ENCODE assay signal across 9 cellular contexts in genomic region chr19:7636317-7636690, GRCh38. TPM values are rescaled to one million over a fixed set of nuclear protein-coding genes. Genes with fewer than 3 reads are reported as not detected.
DNase-seq lines count a peak whose midpoint lies in the region; ATAC-seq, FAIRE-seq and TF ChIP-seq lines count a peak whose summit lies in the region.
"Had no signal": no experiment of that assay in that cellular context is flagged by ENCODE, and none has a peak within 500 bp of the region (broad histone marks: within the 10 kb centered on the region; RNA-seq: fewer than 3 reads in every experiment).

No MANE protein-coding gene starts in this region.

- TF ChIP-seq CTCF in kidney (IDR thresholded peaks at IDR 0.05; ENCODE audit: borderline replicate concordance, extremely low read depth, insufficient read depth) = no peak
- no peak for TF ChIP-seq CTCF in thyroid gland (IDR thresholded peaks at IDR 0.05)

- H3K4me1 ChIP-seq in kidney (ENCODE audit: control insufficient read depth in 1 of 2, insufficient read depth in 1 of 2, low read depth in 1 of 2, low read length in 2 of 2) = peaks cover 0 to 17% of the 10 kb centered on the region in 2 donors
- H3K4me1 ChIP-seq in thyroid gland = peaks cover 4 to 15% of the 10 kb centered on the region in 2 donors

- H3K9me3 ChIP-seq in kidney (ENCODE audit: control insufficient read depth in 1 of 2, low read length in 2 of 2) (no peaks in the 10 kb centered on the region), thyroid gland (no peaks in the 10 kb centered on the region)
- H3K9me3 ChIP-seq: gastrocnemius medialis had no signal

- H3K4me3 ChIP-seq in kidney (ENCODE audit: low read length in 2 of 2) (peak overlapping the region; percentile 68 to 75), thyroid gland (replicated peaks in 1 of 3) (peak overlapping the region in 1 of 3 donors; percentile 48)

- TF ChIP-seq POLR2A in thyroid gland (IDR thresholded peaks at IDR 0.05) = no peak

- intact Hi-C loops in kidney (cut with DNase I) = no loop called here
- intact Hi-C loops in thyroid gland (cut with DNase I) = loop anchor here (5.0 kb wide), 1 partner anchor 46 kb away; the partner anchor contains the start of gene TRAPPC5

- peak overlapping the region; percentile 88 for H3K27ac Mint-ChIP-seq in activated CD8-positive, alpha-beta memory T cell treated with anti-CD3 and anti-CD28 coated beads, Interleukin-2, amount 10 ng/mL, durations not matched to agents 7 days and 5 days
- peak overlapping the region; percentile 92 for H3K27ac Mint-ChIP-seq in activated CD8-positive, alpha-beta T cell treated with anti-CD3 and anti-CD28 coated beads, Interleukin-2, amount 10 ng/mL, durations not matched to agents 7 days and 5 days

- peak overlapping the region in 1 of 2 donors; percentile 15 for H3K9ac ChIP-seq in kidney (ENCODE audit: low read length in 2 of 2)

- peak overlapping the region; percentile 79 for H3K4me3 Mint-ChIP-seq in activated CD8-positive, alpha-beta memory T cell treated with anti-CD3 and anti-CD28 coated beads, Interleukin-2, amount 10 ng/mL, durations not matched to agents 7 days and 5 days
- H3K4me3 Mint-ChIP-seq in activated CD8-positive, alpha-beta T cell treated with anti-CD3 and anti-CD28 coated beads, Interleukin-2, amount 10 ng/mL, durations not matched to agents 7 days and 5 days = peak overlapping the region; percentile 80

- no peaks in the 10 kb centered on the region for H3K27me3 Mint-ChIP-seq in activated CD8-positive, alpha-beta memory T cell treated with anti-CD3 and anti-CD28 coated beads, Interleukin-2, amount 10 ng/mL, durations not matched to agents 7 days and 5 days
- no peaks in the 10 kb centered on the region for H3K27me3 Mint-ChIP-seq in activated CD8-positive, alpha-beta T cell treated with anti-CD3 and anti-CD28 coated beads, Interleukin-2, amount 10 ng/mL, durations not matched to agents 7 days and 5 days (ENCODE audit: low read depth)

- CTCF ChIA-PET in activated CD8-positive, alpha-beta memory T cell treated with anti-CD3 and anti-CD28 coated beads, Interleukin-2, amount 10 ng/mL, durations not matched to agents 7 days and 5 days (lab: Charles Lee) = interaction anchor here (1.5 kb wide), 1 partner anchor 45 kb away, joined by 5 read pairs; the partner anchor contains the start of gene TRAPPC5
- CTCF ChIA-PET in activated CD8-positive, alpha-beta T cell treated with anti-CD3 and anti-CD28 coated beads, Interleukin-2, amount 10 ng/mL, durations not matched to agents 7 days and 5 days (lab: Charles Lee) = interaction anchor here (1.3 to 1.6 kb wide), 2 partner anchors 16 to 45 kb away, joined by 3 to 9 read pairs; partner anchors contain the start of gene TRAPPC5

- H3K27me3 ChIP-seq in thyroid gland = no peaks in the 10 kb centered on the region

- H3K36me3 ChIP-seq in kidney (ENCODE audit: control insufficient read depth in 1 of 2, insufficient read depth in 2 of 2, low read length in 2 of 2) = peaks cover 0 to 10% of the 10 kb centered on the region in 2 donors
- no peaks in the 10 kb centered on the region for H3K36me3 ChIP-seq in thyroid gland
- H3K36me3 ChIP-seq: gastrocnemius medialis had no signal

- peaks cover 28% of the 10 kb centered on the region for H3K4me1 Mint-ChIP-seq in activated CD8-positive, alpha-beta memory T cell treated with anti-CD3 and anti-CD28 coated beads, Interleukin-2, amount 10 ng/mL, durations not matched to agents 7 days and 5 days
- H3K4me1 Mint-ChIP-seq in activated CD8-positive, alpha-beta T cell treated with anti-CD3 and anti-CD28 coated beads, Interleukin-2, amount 10 ng/mL, durations not matched to agents 7 days and 5 days (ENCODE audit: low read depth) = peaks cover 43% of the 10 kb centered on the region

- 72 to 82% methylated on average over 8 to 16 of the region's 16 CpGs for WGBS in thyroid gland, 2 donors

- no peak for ATAC-seq in activated CD8-positive, alpha-beta memory T cell treated with anti-CD3 and anti-CD28 coated beads, Interleukin-2, amount 10 ng/mL, durations not matched to agents 7 days and 5 days
- no peak for ATAC-seq in activated CD8-positive, alpha-beta T cell treated with anti-CD3 and anti-CD28 coated beads, Interleukin-2, amount 10 ng/mL, durations not matched to agents 7 days and 5 days
- no peak for ATAC-seq in HG03175 (IDR thresholded peaks at IDR 0.05; ENCODE audit: unreplicated experiment)
- ATAC-seq: gastrocnemius medialis had no signal

- no peak for DNase-seq in activated CD8-positive, alpha-beta memory T cell treated with anti-CD3 and anti-CD28 coated beads, Interleukin-2, amount 10 ng/mL, durations not matched to agents 7 days and 5 days
- DNase-seq in activated CD8-positive, alpha-beta memory T cell treated with anti-CD3 and anti-CD28 coated beads, Interleukin-2, amount 50 U/mL, for 48 hours = no peak
- no peak for DNase-seq in activated CD8-positive, alpha-beta T cell treated with anti-CD3 and anti-CD28 coated beads, Interleukin-2, amount 10 ng/mL, durations not matched to agents 7 days and 5 days
- no peak for DNase-seq in kidney
- DNase-seq in thyroid gland = no peak
- DNase-seq in NCI-H510A treated with DMSO at 0.1 percent for 48 hours (lab: John Stamatoyannopoulos, UW) = no peak
- no peak for DNase-seq in NCI-H526 treated with DMSO at 0.1 percent for 48 hours (lab: John Stamatoyannopoulos, UW)

- H3K27ac ChIP-seq in kidney (ENCODE audit: low read depth in 2 of 2, low read length in 2 of 2) = peak overlapping the region in 1 of 2 donors; percentile 65
- peak overlapping the region in 2 of 3 donors; percentile 18 to 58 for H3K27ac ChIP-seq in thyroid gland
- H3K27ac ChIP-seq: gastrocnemius medialis had no signal

- H3K36me3 Mint-ChIP-seq in activated CD8-positive, alpha-beta memory T cell treated with anti-CD3 and anti-CD28 coated beads, Interleukin-2, amount 10 ng/mL, durations not matched to agents 7 days and 5 days = peaks cover 12% of the 10 kb centered on the region
- peaks cover 25% of the 10 kb centered on the region for H3K36me3 Mint-ChIP-seq in activated CD8-positive, alpha-beta T cell treated with anti-CD3 and anti-CD28 coated beads, Interleukin-2, amount 10 ng/mL, durations not matched to agents 7 days and 5 days (ENCODE audit: low read depth)

- H3K9me3 Mint-ChIP-seq in activated CD8-positive, alpha-beta memory T cell treated with anti-CD3 and anti-CD28 coated beads, Interleukin-2, amount 10 ng/mL, durations not matched to agents 7 days and 5 days (ENCODE audit: low read depth) = peaks cover 5% of the 10 kb centered on the region
- H3K9me3 Mint-ChIP-seq in activated CD8-positive, alpha-beta T cell treated with anti-CD3 and anti-CD28 coated beads, Interleukin-2, amount 10 ng/mL, durations not matched to agents 7 days and 5 days (ENCODE audit: insufficient read depth) = no peaks in the 10 kb centered on the region

- POLR2A ChIA-PET in activated CD8-positive, alpha-beta T cell treated with anti-CD3 and anti-CD28 coated beads, Interleukin-2, amount 10 ng/mL, durations not matched to agents 7 days and 5 days (lab: Charles Lee) = interaction anchor here (0.6 kb wide), 1 partner anchor 24 kb away, joined by 3 read pairs; no protein-coding TSS in a partner anchor

- FAIRE-seq in kidney (lab: Jason Lieb, UNC) = no peak

RNA-seq across cellular contexts. Expression of gene STXBP2, which starts 0.6 kb away (rescaled TPM):
- 100 to 1,000 TPM; 132 to 158 TPM for total RNA-seq in activated CD8-positive, alpha-beta memory T cell treated with anti-CD3 and anti-CD28 coated beads, Interleukin-2, amount 10 ng/mL, durations not matched to agents 7 days and 5 days
- total RNA-seq in activated CD8-positive, alpha-beta T cell treated with anti-CD3 and anti-CD28 coated beads, Interleukin-2, amount 10 ng/mL, durations not matched to agents 7 days and 5 days = 100 to 1,000 TPM; 162 to 168 TPM
- total RNA-seq in kidney = 136 TPM
- 74.8 TPM for polyA plus RNA-seq in kidney (ENCODE audit: insufficient read depth, low read depth, low replicate concordance)
- total RNA-seq in thyroid gland = 10 to 100 TPM; 48.8 to 89.2 (median 70.2) TPM

RNA-seq across cellular contexts. Expression of gene PCP2, which starts 2.8 kb away (rescaled TPM):
- under 1 TPM; 0.56 to 0.99 TPM for total RNA-seq in activated CD8-positive, alpha-beta memory T cell treated with anti-CD3 and anti-CD28 coated beads, Interleukin-2, amount 10 ng/mL, durations not matched to agents 7 days and 5 days
- 1 to 10 TPM in 1 of 2 experiments, under 1 TPM in 1; 0.63 to 1.0 TPM for total RNA-seq in activated CD8-positive, alpha-beta T cell treated with anti-CD3 and anti-CD28 coated beads, Interleukin-2, amount 10 ng/mL, durations not matched to agents 7 days and 5 days
- total RNA-seq in kidney = 6.1 TPM
- 8.9 TPM for polyA plus RNA-seq in kidney (ENCODE audit: insufficient read depth, low read depth, low replicate concordance)
- 1 to 10 TPM in 2 of 4 donors, not detected in 2; 1.1 to 1.3 TPM for total RNA-seq in thyroid gland
- total RNA-seq: gastrocnemius medialis had no signal

RNA-seq across cellular contexts. Expression of gene PET100, which starts 6.7 kb away (rescaled TPM):
- total RNA-seq in activated CD8-positive, alpha-beta memory T cell treated with anti-CD3 and anti-CD28 coated beads, Interleukin-2, amount 10 ng/mL, durations not matched to agents 7 days and 5 days = 100 to 1,000 TPM; 132 to 163 TPM
- total RNA-seq in activated CD8-positive, alpha-beta T cell treated with anti-CD3 and anti-CD28 coated beads, Interleukin-2, amount 10 ng/mL, durations not matched to agents 7 days and 5 days = 100 to 1,000 TPM; 125 to 136 TPM
- total RNA-seq in kidney (112 TPM), thyroid gland (10 to 100 TPM in 3 of 4 donors, 1 to 10 TPM in 1; 6.0 to 45.5 (median 13.9) TPM)
- polyA plus RNA-seq in kidney (ENCODE audit: insufficient read depth, low read depth, low replicate concordance) = 181 TPM

RNA-seq across cellular contexts. Expression of gene XAB2, which starts 7.0 kb away (rescaled TPM):
- total RNA-seq in activated CD8-positive, alpha-beta memory T cell treated with anti-CD3 and anti-CD28 coated beads, Interleukin-2, amount 10 ng/mL, durations not matched to agents 7 days and 5 days = 10 to 100 TPM; 43.7 to 51.5 TPM
- total RNA-seq in activated CD8-positive, alpha-beta T cell treated with anti-CD3 and anti-CD28 coated beads, Interleukin-2, amount 10 ng/mL, durations not matched to agents 7 days and 5 days = 10 to 100 TPM; 44.8 to 46.9 TPM
- total RNA-seq in kidney (44.4 TPM), thyroid gland (10 to 100 TPM; 53.7 to 77.2 (median 55.4) TPM)
- polyA plus RNA-seq in kidney (ENCODE audit: insufficient read depth, low read depth, low replicate concordance) = 34.2 TPM

RNA-seq across cellular contexts. Expression of gene RETN, which starts 32.5 kb away (rescaled TPM):
- not detected for total RNA-seq in activated CD8-positive, alpha-beta memory T cell treated with anti-CD3 and anti-CD28 coated beads, Interleukin-2, amount 10 ng/mL, durations not matched to agents 7 days and 5 days
- total RNA-seq in activated CD8-positive, alpha-beta T cell treated with anti-CD3 and anti-CD28 coated beads, Interleukin-2, amount 10 ng/mL, durations not matched to agents 7 days and 5 days = 1 to 10 TPM; 2.2 to 3.0 TPM
- 1.1 TPM for total RNA-seq in kidney
- not detected for polyA plus RNA-seq in kidney (ENCODE audit: insufficient read depth, low read depth, low replicate concordance)
- total RNA-seq in thyroid gland = not detected
